ENCODE assay signal across 14 cellular contexts in the genomic region with DNA sequence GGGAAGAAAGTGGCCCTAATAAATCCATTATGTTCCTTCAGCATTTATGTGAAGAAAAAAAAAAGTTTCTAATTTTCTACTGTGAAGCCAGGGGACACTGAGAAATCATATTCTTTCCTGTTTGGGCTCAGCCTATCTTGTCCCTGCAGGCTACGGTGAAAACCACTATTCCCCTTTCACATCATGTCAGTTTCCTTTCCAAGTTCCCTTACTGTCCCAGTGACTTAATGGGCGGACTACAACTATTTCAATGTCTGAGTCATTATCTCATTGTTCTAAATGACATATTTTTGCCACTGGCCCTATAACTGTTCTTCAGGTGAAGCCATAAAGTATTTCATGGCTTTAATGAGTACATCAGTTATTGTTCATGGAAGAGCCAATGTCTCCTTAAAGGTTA.
"Had no signal": no experiment of that assay in that cellular context is flagged by ENCODE, and none has a peak within 500 bp of the region (broad histone marks: within the 10 kb centered on the region; RNA-seq: fewer than 3 reads in every experiment).

No MANE protein-coding gene starts in this region.

- DNase-seq: dorsolateral prefrontal cortex; effector CD4-positive, alpha-beta T cell; mesenchymal stem cell; mucosa of descending colon; naive B cell; pancreas; right lobe of liver; small intestine; stimulated activated CD4-positive, alpha-beta T cell treated with anti-CD3 and anti-CD28 coated beads, Interleukin-15, amount 100 ng/mL, for 24 hours; stimulated activated CD4-positive, alpha-beta T cell treated with anti-CD3 and anti-CD28 coated beads, Interleukin-2, amount 100 ng/mL, for 48 hours; stimulated activated naive CD4-positive, alpha-beta T cell treated with Interleukin-2 at 50 U/mL for 16 hours; stomach; thyroid gland; trophoblast cell had no signal
